Comparison of ENCODE assay signal across 32 cellular contexts in the genomic region with DNA sequence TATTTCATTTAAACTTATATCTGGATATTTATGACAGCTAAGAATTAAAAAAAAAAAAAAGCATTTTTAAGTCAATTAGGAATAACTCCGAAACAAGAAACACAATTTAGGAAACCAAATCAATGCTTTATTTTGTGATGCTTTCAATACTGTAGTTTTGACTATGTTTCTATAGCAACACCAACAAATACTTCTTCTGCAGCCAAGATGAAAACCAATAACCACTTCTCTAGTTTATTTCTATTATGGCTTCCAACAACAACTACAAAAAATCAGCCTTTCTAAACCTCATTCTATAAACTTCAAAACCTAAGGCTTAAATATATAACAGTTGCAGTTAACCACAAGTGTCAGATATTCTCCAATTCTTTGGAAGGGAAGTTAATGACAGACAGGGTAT.
"Had no signal": no experiment of that assay in that cellular context is flagged by ENCODE, and none has a peak within 500 bp of the region (broad histone marks: within the 10 kb centered on the region; RNA-seq: fewer than 3 reads in every experiment).

No MANE protein-coding gene starts in this region.

- H3K4me3 Mint-ChIP-seq: activated CD8-positive, alpha-beta memory T cell treated with anti-CD3 and anti-CD28 coated beads, Interleukin-2, amount 10 ng/mL, durations not matched to agents 7 days and 5 days; activated CD8-positive, alpha-beta T cell treated with anti-CD3 and anti-CD28 coated beads, Interleukin-2, amount 10 ng/mL, durations not matched to agents 7 days and 5 days; activated naive CD4-positive, alpha-beta T cell treated with anti-CD3 and anti-CD28 coated beads, Interleukin-2, amount 50 U/mL, for 24 hours; activated naive CD8-positive, alpha-beta T cell treated with anti-CD3 and anti-CD28 coated beads, Interleukin-2, amount 50 U/mL, for 24 hours; central memory CD8-positive, alpha-beta T cell; stimulated activated memory B cell treated with anti-CD40 and anti-IgM and Interleukin-4, amounts not matched to agents 10 μg/mL and 1 μg/mL and 100 μg/mL, for 72 hours; stimulated activated naive CD8-positive, alpha-beta T cell treated with anti-CD3 and anti-CD28 coated beads, Interleukin-15, amount 100 ng/mL, for 72 hours; T-helper 1 cell treated with Interleukin-12 subunit alpha and Interleukin-12 subunit beta and Interleukin-4 antibody, amounts not matched to agents 30 μg/mL and 1 μg/mL, for 36 hours; type B pancreatic cell; WTC11 had no signal

- DNase-seq: activated CD4-positive, alpha-beta T cell treated with anti-CD3 and anti-CD28 coated beads, Interleukin-2, amount 50 U/mL, for 1 hour; activated CD8-positive, alpha-beta memory T cell treated with anti-CD3 and anti-CD28 coated beads, Interleukin-2, amount 10 ng/mL, durations not matched to agents 7 days and 5 days; activated CD8-positive, alpha-beta T cell treated with anti-CD3 and anti-CD28 coated beads, Interleukin-2, amount 10 ng/mL, durations not matched to agents 7 days and 5 days; activated naive CD8-positive, alpha-beta T cell treated with anti-CD3 and anti-CD28 coated beads, Interleukin-2, amount 50 U/mL, for 24 hours; activated T-cell treated with anti-CD3 and anti-CD28 coated beads, Interleukin-2, amount 50 U/mL, for 48 hours; amygdala; dermis blood vessel endothelial cell; effector CD4-positive, alpha-beta T cell; esophagus squamous epithelium; glutamatergic neuron; islet precursor cell; left ventricle myocardium superior; retina; stimulated activated CD4-positive, alpha-beta T cell treated with anti-CD3 and anti-CD28 coated beads, Interleukin-1b, Interleukin-23, amount 100 ng/mL, for 48 hours; stimulated activated CD4-positive, alpha-beta T cell treated with anti-CD3 and anti-CD28 coated beads, Interleukin-4, amount 100 ng/mL, for 4 hours; stimulated activated CD8-positive, alpha-beta memory T cell treated with anti-CD3 and anti-CD28 coated beads, Interleukin-4, amount 100 ng/mL, for 48 hours; stimulated activated naive CD8-positive, alpha-beta T cell treated with anti-CD3 and anti-CD28 coated beads, Interleukin-15, amount 100 ng/mL, for 72 hours; substantia nigra; T-helper 9 cell had no signal

- H3K36me3 Mint-ChIP-seq: activated naive CD4-positive, alpha-beta T cell treated with anti-CD3 and anti-CD28 coated beads, Interleukin-2, amount 50 U/mL, for 24 hours; type B pancreatic cell; WTC11 had no signal

- H3K27ac Mint-ChIP-seq: activated CD8-positive, alpha-beta memory T cell treated with anti-CD3 and anti-CD28 coated beads, Interleukin-2, amount 10 ng/mL, durations not matched to agents 7 days and 5 days; activated CD8-positive, alpha-beta T cell treated with anti-CD3 and anti-CD28 coated beads, Interleukin-2, amount 10 ng/mL, durations not matched to agents 7 days and 5 days; activated naive CD4-positive, alpha-beta T cell treated with anti-CD3 and anti-CD28 coated beads, Interleukin-2, amount 50 U/mL, for 24 hours; activated naive CD8-positive, alpha-beta T cell treated with anti-CD3 and anti-CD28 coated beads, Interleukin-2, amount 50 U/mL, for 24 hours; activated T-helper 2 cell treated with anti-CD3 and anti-CD28 coated beads, Interferon-gamma antibody, Interleukin-2, Interleukin-4, amounts not matched to agents 10 μg/mL and 5 μg/mL and 100 μg/mL, durations not matched to agents 14 hours and 24 hours and 36 hours; stimulated activated memory B cell treated with anti-CD40 and anti-IgM and Interleukin-4, amounts not matched to agents 10 μg/mL and 1 μg/mL and 100 μg/mL, for 72 hours; stimulated activated naive CD8-positive, alpha-beta T cell treated with anti-CD3 and anti-CD28 coated beads, Interleukin-15, amount 100 ng/mL, for 72 hours; T-helper 1 cell treated with Interleukin-12 subunit alpha and Interleukin-12 subunit beta and Interleukin-4 antibody, amounts not matched to agents 30 μg/mL and 1 μg/mL, for 36 hours; type B pancreatic cell; WTC11 had no signal

- H3K27me3 ChIP-seq: breast epithelium, esophagus squamous epithelium, ovary, uterus had no signal

- H3K9me3 ChIP-seq: ovary, prostate gland, uterus had no signal

- H3K9me3 Mint-ChIP-seq: activated naive CD4-positive, alpha-beta T cell treated with anti-CD3 and anti-CD28 coated beads, Interleukin-2, amount 50 U/mL, for 24 hours; central memory CD8-positive, alpha-beta T cell; WTC11 had no signal

- H3K36me3 ChIP-seq: breast epithelium, esophagus squamous epithelium, ovary, prostate gland, uterus had no signal

- H3K4me1 Mint-ChIP-seq: activated CD8-positive, alpha-beta memory T cell treated with anti-CD3 and anti-CD28 coated beads, Interleukin-2, amount 10 ng/mL, durations not matched to agents 7 days and 5 days had no signal

- H3K4me2 ChIP-seq: smooth muscle cell had no signal

- ATAC-seq: activated CD8-positive, alpha-beta memory T cell treated with anti-CD3 and anti-CD28 coated beads, Interleukin-2, amount 10 ng/mL, durations not matched to agents 7 days and 5 days; activated CD8-positive, alpha-beta T cell treated with anti-CD3 and anti-CD28 coated beads, Interleukin-2, amount 10 ng/mL, durations not matched to agents 7 days and 5 days; activated naive CD8-positive, alpha-beta T cell treated with anti-CD3 and anti-CD28 coated beads, Interleukin-2, amount 50 U/mL, for 24 hours; stimulated activated memory B cell treated with anti-CD40 and anti-IgM and Interleukin-4, amounts not matched to agents 10 μg/mL and 1 μg/mL and 100 μg/mL, for 72 hours; stimulated activated naive CD8-positive, alpha-beta T cell treated with anti-CD3 and anti-CD28 coated beads, Interleukin-15, amount 100 ng/mL, for 72 hours; WTC11 had no signal

- H3K27me3 Mint-ChIP-seq: activated CD8-positive, alpha-beta memory T cell treated with anti-CD3 and anti-CD28 coated beads, Interleukin-2, amount 10 ng/mL, durations not matched to agents 7 days and 5 days; activated naive CD4-positive, alpha-beta T cell treated with anti-CD3 and anti-CD28 coated beads, Interleukin-2, amount 50 U/mL, for 24 hours; activated naive CD8-positive, alpha-beta T cell treated with anti-CD3 and anti-CD28 coated beads, Interleukin-2, amount 50 U/mL, for 24 hours; central memory CD8-positive, alpha-beta T cell; stimulated activated memory B cell treated with anti-CD40 and anti-IgM and Interleukin-4, amounts not matched to agents 10 μg/mL and 1 μg/mL and 100 μg/mL, for 72 hours; stimulated activated naive CD8-positive, alpha-beta T cell treated with anti-CD3 and anti-CD28 coated beads, Interleukin-15, amount 100 ng/mL, for 72 hours; type B pancreatic cell had no signal

- H3K4me1 ChIP-seq: breast epithelium, prostate gland had no signal

- H3K4me3 ChIP-seq: breast epithelium, esophagus squamous epithelium, ovary, prostate gland, smooth muscle cell, uterus had no signal

- H3K27ac ChIP-seq: breast epithelium, epithelial cell of prostate, esophagus squamous epithelium, prostate gland, uterus had no signal
